In genomic region chrX:40152706-40153334, GRCh38 we compare ENCODE assay signal across 8 cellular contexts. TPM values are rescaled to one million over a fixed set of nuclear protein-coding genes. Genes with fewer than 3 reads are reported as not detected.
DNase-seq lines count a peak whose midpoint lies in the region; ATAC-seq and TF ChIP-seq lines count a peak whose summit lies in the region.

No MANE protein-coding gene starts in this region.

- peaks cover 0 to 7% of the 10 kb centered on the region in 2 donors for H3K4me1 ChIP-seq in lung (ENCODE audit: control insufficient read depth in 2 of 2, insufficient read depth in 2 of 2, low read length in 2 of 2)
- H3K4me1 ChIP-seq in thoracic aorta (ENCODE audit: control insufficient read depth in 1 of 2, low read depth in 2 of 2) = no peaks in the 10 kb centered on the region

- H3K27ac ChIP-seq in coronary artery (peak overlapping the region; percentile 5 to 85), lung (ENCODE audit: low read depth in 1 of 2, low read length in 1 of 2) (peak overlapping the region in 1 of 2 donors; percentile 76), thoracic aorta (peak overlapping the region; percentile 43 to 66)

- ATAC-seq in lung (ENCODE audit: insufficient read depth, low FRiP score) (peak; percentile 7), thoracic aorta (ENCODE audit: insufficient number of reproducible peaks, low FRiP score, low read depth) (peak; percentile 32)

- DNase-seq in NCI-H345 (lab: John Stamatoyannopoulos, UW) (peak; percentile 27), NCI-H345 treated with DMSO at 0.1 percent for 48 hours (lab: John Stamatoyannopoulos, UW; ENCODE audit: unreplicated experiment) (no peak), NCI-H69 (lab: John Stamatoyannopoulos, UW) (peak; percentile 68), coronary artery (ENCODE audit: low spot score) (no peak), lung (ENCODE audit: low spot score) (no peak), thoracic aorta (ENCODE audit: low spot score) (no peak), NCI-H2029 (lab: John Stamatoyannopoulos, UW) (no peak)
- DNase-seq in activated CD4-positive, CD25-positive, alpha-beta regulatory T cell treated with anti-CD3 and anti-CD28 coated beads, Interleukin-2, amount 50 U/mL, for 72 hours = no peak

- no peaks in the 10 kb centered on the region for H3K36me3 ChIP-seq in lung (ENCODE audit: control insufficient read depth in 2 of 2, insufficient read depth in 2 of 2, low read length in 2 of 2)
- H3K36me3 ChIP-seq in thoracic aorta = no peaks in the 10 kb centered on the region

- H3K9me3 ChIP-seq in lung (ENCODE audit: control insufficient read depth in 2 of 2, insufficient read depth in 1 of 2, low read length in 1 of 2) (peaks cover 0 to 2% of the 10 kb centered on the region in 2 donors), thoracic aorta (no peaks in the 10 kb centered on the region)

- H3K4me3 ChIP-seq in coronary artery (peak overlapping the region; percentile 69), lung (peak overlapping the region; percentile 7), thoracic aorta (peak overlapping the region; percentile 74)

- H3K27me3 ChIP-seq in lung (ENCODE audit: control insufficient read depth, insufficient read depth) (peaks cover 10% of the 10 kb centered on the region), thoracic aorta (replicated peaks; ENCODE audit: insufficient read depth) (no peaks in the 10 kb centered on the region)

- TF ChIP-seq CTCF in coronary artery (IDR thresholded peaks at IDR 0.05) (no peak), lung (IDR thresholded peaks at IDR 0.05; ENCODE audit: control extremely low read depth, extremely low read depth) (no peak), thoracic aorta (IDR thresholded peaks at IDR 0.05) (no peak)

- WGBS in lung, 2 donors = 1 to 5% methylated on average over 27 to 50 of the region's 50 CpGs

RNA-seq across cellular contexts. Expression of gene BCOR, which starts 55.1 kb away (rescaled TPM):
- total RNA-seq in lung (10 to 100 TPM; 18.8 to 67.2 TPM), thoracic aorta (10 to 100 TPM; 28.6 to 30.7 TPM)
- 10 to 100 TPM; 10.8 to 13.1 TPM for polyA plus RNA-seq in lung

Comparison
In these comparisons a context has a peak if more than half of its experiments do, and no peak if none do; other contexts are left out.
1. DNase-seq: peak in NCI-H345 (single experiment) and NCI-H69 (single experiment); none in NCI-H345 treated with DMSO at 0.1 percent for 48 hours (single experiment), coronary artery (single experiment), lung (single experiment), thoracic aorta (single experiment), NCI-H2029 (single experiment) and activated CD4-positive, CD25-positive, alpha-beta regulatory T cell treated with anti-CD3 and anti-CD28 coated beads, Interleukin-2, amount 50 U/mL, for 72 hours (single experiment).
2. H3K4me3 ChIP-seq: peak in every context shown above with its lines; median percentile 74 in thoracic aorta; 69 in coronary artery; 7 in lung.